1 cellular context compared by ENCODE assay signal in genomic region chr19:2853015-2853606, GRCh38.
TF ChIP-seq lines count a peak whose summit lies in the region.

No MANE protein-coding gene starts in this region.

TF ChIP-seq in GM12878, 131 proteins besides CTCF, POLR2A, EP300 and RAD21:
- no peak for TF ChIP-seq ZBTB4 (CRISPR knock-in tag; IDR thresholded peaks at IDR 0.05)
- TF ChIP-seq PML (IDR thresholded peaks at IDR 0.05; ENCODE audit: low read length) = no peak
- TF ChIP-seq E2F4 (IDR thresholded peaks at IDR 0.05; ENCODE audit: low read depth, low read length) = no peak
- TF ChIP-seq SREBF1 (IDR thresholded peaks at IDR 0.05; ENCODE audit: low read length) = no peak
- no peak for TF ChIP-seq ZBTB11 (CRISPR knock-in tag; IDR thresholded peaks at IDR 0.05)
- no peak for TF ChIP-seq JUNB (IDR thresholded peaks at IDR 0.05)
- TF ChIP-seq RUNX3 (IDR thresholded peaks at IDR 0.05; ENCODE audit: low read length) = no peak
- no peak for TF ChIP-seq HDGF (IDR thresholded peaks at IDR 0.05)
- TF ChIP-seq RELB (IDR thresholded peaks at IDR 0.05; ENCODE audit: low read depth) = no peak
- TF ChIP-seq KLF5 (IDR thresholded peaks at IDR 0.05; ENCODE audit: partially characterized antibody) = peak; percentile 60
- TF ChIP-seq CBX5 (IDR thresholded peaks at IDR 0.05; ENCODE audit: low read depth) = 0 out of 2 replicates have a peak, but pooled peaks have one; percentile 18
- TF ChIP-seq MAX (IDR thresholded peaks at IDR 0.05; ENCODE audit: low read depth, low read length) = no peak
- TF ChIP-seq MLLT1 (IDR thresholded peaks at IDR 0.05) = no peak
- no peak for TF ChIP-seq RAD51 (IDR thresholded peaks at IDR 0.05)
- TF ChIP-seq STAT1 (conservative IDR thresholded peaks at IDR 0.05) = no peak
- TF ChIP-seq ASH2L (IDR thresholded peaks at IDR 0.05; ENCODE audit: borderline replicate concordance, low read depth) = no peak
- no peak for TF ChIP-seq SIX5 (IDR thresholded peaks at IDR 0.05; ENCODE audit: low read depth, low read length, severe bottlenecking)
